In the genomic region with DNA sequence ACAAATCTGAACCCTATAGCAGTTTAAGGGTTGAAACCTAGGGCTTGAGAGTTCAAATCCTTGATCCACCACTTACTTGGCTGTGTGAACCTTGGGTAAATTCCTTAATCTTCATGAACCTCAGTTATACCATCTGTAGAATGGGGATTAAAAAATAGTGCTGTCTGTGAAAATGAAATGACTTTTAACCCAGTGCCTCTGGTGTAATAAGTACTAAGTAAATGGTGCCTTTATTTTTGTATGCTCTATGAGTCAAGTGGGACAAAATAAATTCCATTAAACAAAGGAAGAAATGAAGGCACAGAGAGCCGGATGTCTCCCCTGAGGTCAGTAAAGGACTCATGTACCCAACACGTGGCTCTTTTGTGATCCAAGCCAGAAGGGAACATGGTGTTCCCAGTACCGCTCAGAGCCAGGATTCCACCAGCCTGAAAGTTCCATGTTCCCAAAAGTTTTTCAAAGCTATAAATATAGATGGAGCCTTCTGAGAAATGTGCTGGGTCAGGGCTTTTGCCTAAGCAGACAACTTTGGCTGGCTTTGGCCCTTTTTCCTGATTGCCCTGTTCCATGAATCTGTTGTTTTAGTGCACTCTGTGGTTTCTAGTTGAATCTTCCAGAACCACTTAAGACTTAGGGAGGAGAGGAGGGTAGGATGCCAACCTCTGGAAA, we compare ENCODE assay signal across 12 cellular contexts.
DNase-seq lines count a peak whose midpoint lies in the region; ATAC-seq and TF ChIP-seq lines count a peak whose summit lies in the region.
"Had no signal": no experiment of that assay in that cellular context is flagged by ENCODE, and none has a peak within 500 bp of the region (broad histone marks: within the 10 kb centered on the region; RNA-seq: fewer than 3 reads in every experiment).

No MANE protein-coding gene starts in this region.

- peak overlapping the region; percentile 19 for H3K9ac ChIP-seq in trophoblast cell (ENCODE audit: low read length)

- DNase-seq in adrenal gland, result peak; percentile 14 to 92 (median 59)
- peak; percentile 71 for DNase-seq in left cardiac atrium
- no peak for DNase-seq in trophoblast cell
- DNase-seq in uterus, result peak; percentile 44 to 71
- DNase-seq in omental fat pad (ENCODE audit: low spot score), result no peak
- no peak for DNase-seq in kidney tubule cell (ENCODE audit: low spot score)
- DNase-seq: activated T-cell treated with anti-CD3 and anti-CD28 coated beads, Interleukin-2, amount 50 U/mL, for 72 hours; NCI-H69; stimulated activated CD4-positive, alpha-beta T cell treated with anti-CD3 and anti-CD28 coated beads, Interleukin-4, amount 100 ng/mL, for 1 hour; stimulated activated naive CD8-positive, alpha-beta T cell treated with anti-CD3 and anti-CD28 coated beads, Interleukin-15, Interleukin-2, amounts not matched to agents 100 U/mL and 50 U/mL, for 24 hours had no signal

- no peak overlapping the region for H2AFZ ChIP-seq in trophoblast cell (ENCODE audit: insufficient read depth, low read length, poor library complexity)

- no peaks in the 10 kb centered on the region for H3K9me3 ChIP-seq in adrenal gland (replicated peaks in 1 of 3)
- H3K9me3 ChIP-seq in trophoblast cell (ENCODE audit: insufficient read depth, low read depth, low read length), result no peaks in the 10 kb centered on the region
- H3K9me3 ChIP-seq in uterus, result peaks cover 0 to 5% of the 10 kb centered on the region in 2 donors

- H3K27ac ChIP-seq in adrenal gland (peak overlapping the region in 3 of 5 donors; percentile 18 to 62 (median 30)), trophoblast cell (ENCODE audit: low read depth, low read length) (no peak overlapping the region), uterus (peak overlapping the region; percentile 6 to 34)

- no peak for TF ChIP-seq CTCF in adrenal gland (IDR thresholded peaks at IDR 0.05)
- no peak for TF ChIP-seq CTCF in uterus (IDR thresholded peaks at IDR 0.05)
- TF ChIP-seq CTCF in omental fat pad (IDR thresholded peaks at IDR 0.05), result no peak

- H3K36me3 ChIP-seq in adrenal gland (replicated peaks in 1 of 2) (no peaks in the 10 kb centered on the region), trophoblast cell (ENCODE audit: control insufficient read depth in 1 of 2, insufficient read depth in 2 of 2, low read length in 2 of 2) (no peaks in the 10 kb centered on the region), uterus (no peaks in the 10 kb centered on the region)

- no peaks in the 10 kb centered on the region for H3K4me1 ChIP-seq in adrenal gland (replicated peaks in 1 of 2)
- no peaks in the 10 kb centered on the region for H3K4me1 ChIP-seq in trophoblast cell (ENCODE audit: control insufficient read depth in 1 of 2, insufficient read depth in 2 of 2, low read length in 2 of 2)
- no peaks in the 10 kb centered on the region for H3K4me1 ChIP-seq in uterus

- H4K91ac ChIP-seq in trophoblast cell (ENCODE audit: low read depth, low read length), result no peak overlapping the region

- H4K8ac ChIP-seq in trophoblast cell (ENCODE audit: low read depth, low read length), result no peak overlapping the region

- H3K4me2 ChIP-seq in trophoblast cell (ENCODE audit: low read length), result no peak overlapping the region

- no peak overlapping the region for H2BK120ac ChIP-seq in trophoblast cell (ENCODE audit: insufficient read depth, low read length, poor library complexity)

- no peak overlapping the region for H4K12ac ChIP-seq in trophoblast cell (ENCODE audit: low read depth, low read length)

- no peaks in the 10 kb centered on the region for H3K79me1 ChIP-seq in trophoblast cell (ENCODE audit: low read length)

- TF ChIP-seq POLR2A in adrenal gland (IDR thresholded peaks at IDR 0.05) (no peak), uterus (IDR thresholded peaks at IDR 0.05) (no peak)

- no peaks in the 10 kb centered on the region for H3K79me2 ChIP-seq in trophoblast cell (ENCODE audit: control insufficient read depth, insufficient read depth, low read length, poor library complexity)

- intact Hi-C loops in adrenal gland (cut with DNase I), result no loop called here
- intact Hi-C loops in left cardiac atrium (cut with DNase I), result no loop called here
- intact Hi-C loops in uterus (cut with DNase I; ENCODE audit: low total_unique reads), result no loop called here

- H2BK5ac ChIP-seq in trophoblast cell (ENCODE audit: low read depth, low read length, poor library complexity), result no peak overlapping the region

- H3K23ac ChIP-seq in trophoblast cell (ENCODE audit: low read length), result no peak overlapping the region

- 46 to 66% (median 62%) methylated on average over 3 of the region's 3 CpGs for WGBS in adrenal gland, 4 donors
- no CpG with 5 or more reads among the region's 3 CpGs for WGBS in trophoblast cell (ENCODE audit: extremely low coverage, insufficient coverage, insufficient read length)

- no peaks in the 10 kb centered on the region for H3K27me3 ChIP-seq in adrenal gland
- no peaks in the 10 kb centered on the region for H3K27me3 ChIP-seq in trophoblast cell (ENCODE audit: insufficient read depth, low read length)
- H3K27me3 ChIP-seq in uterus, result no peaks in the 10 kb centered on the region

- no peak overlapping the region for H3K4ac ChIP-seq in trophoblast cell (ENCODE audit: low read depth, low read length)

- no peak overlapping the region for H3K14ac ChIP-seq in trophoblast cell (ENCODE audit: low read length)

- H2AK5ac ChIP-seq in trophoblast cell (ENCODE audit: low read length), result no peak overlapping the region

- ATAC-seq in left cardiac atrium (peak; percentile 88 to 91), omental fat pad (ENCODE audit: low FRiP score) (no peak), HG02884 (IDR thresholded peaks at IDR 0.05; ENCODE audit: unreplicated experiment) (no peak)
- ATAC-seq: activated T-cell treated with anti-CD3 and anti-CD28 coated beads, Interleukin-2, amount 50 U/mL, for 72 hours; stimulated activated naive CD8-positive, alpha-beta T cell treated with anti-CD3 and anti-CD28 coated beads, Interleukin-15, Interleukin-2, amounts not matched to agents 100 U/mL and 50 U/mL, for 24 hours; WTC11 had no signal

- H3K4me3 ChIP-seq in adrenal gland, result no peak overlapping the region
- H3K4me3 ChIP-seq in trophoblast cell (ENCODE audit: low read depth, low read length), result no peak overlapping the region
- no peak overlapping the region for H3K4me3 ChIP-seq in uterus

- no peak overlapping the region for H3K18ac ChIP-seq in trophoblast cell (ENCODE audit: low read length)

- H2BK12ac ChIP-seq in trophoblast cell (ENCODE audit: low read length), result no peak overlapping the region

Comparison
In these comparisons a context has a peak if more than half of its experiments do, and no peak if none do; other contexts are left out.
1. DNase-seq: peak in adrenal gland (7 of 7), left cardiac atrium (single experiment) and uterus (2 of 2); none in trophoblast cell (0 of 2), omental fat pad (single experiment) and kidney tubule cell (single experiment).
2. ATAC-seq: peak in left cardiac atrium (2 of 2); none in omental fat pad (single experiment) and HG02884 (single experiment).